ENCODE assay signal across 9 cellular contexts in the genomic region with DNA sequence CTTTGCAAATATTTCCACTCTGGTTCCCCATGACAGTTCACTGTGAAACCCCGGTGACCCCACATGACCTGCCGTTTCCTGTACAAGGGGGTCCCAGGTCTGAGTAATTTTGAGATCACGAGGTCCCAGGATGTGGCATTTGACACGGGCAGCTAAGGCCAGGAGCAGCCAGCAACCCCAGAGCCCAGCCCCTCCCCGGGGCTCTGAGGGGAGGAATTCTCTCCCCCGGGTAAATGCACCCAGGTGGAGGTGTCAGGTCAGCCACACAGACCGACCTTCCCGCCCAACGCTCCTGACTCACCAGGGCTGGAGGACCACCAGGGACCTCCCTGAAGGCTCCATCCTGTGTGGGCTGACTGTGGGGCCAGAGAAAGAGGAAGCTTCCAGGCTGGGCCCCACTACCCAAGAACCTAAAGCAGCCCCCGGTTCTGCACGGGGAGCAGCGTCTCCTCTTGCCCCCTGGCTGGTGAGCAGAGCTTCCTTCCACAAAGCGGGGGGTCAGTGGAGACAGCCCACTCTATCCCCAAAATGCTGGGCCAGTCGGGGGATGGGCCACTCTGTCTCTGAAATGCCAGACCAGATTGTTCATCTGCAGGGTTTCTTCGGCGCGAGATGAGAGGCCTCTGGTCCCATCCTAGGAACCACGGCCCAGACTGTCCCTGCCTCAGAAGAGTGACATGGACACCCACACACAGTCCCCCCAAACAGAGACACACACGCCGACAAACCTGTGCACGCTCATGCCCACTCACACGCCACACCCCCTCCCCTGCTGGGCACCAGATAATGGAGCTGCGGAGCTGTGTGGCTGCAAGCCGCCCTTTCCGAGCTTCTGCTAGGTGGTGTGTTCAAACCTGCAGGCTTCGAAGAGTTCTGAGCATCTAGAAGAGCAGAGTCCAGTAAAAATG. TPM values are rescaled to one million over a fixed set of nuclear protein-coding genes. Genes with fewer than 3 reads are reported as not detected.
DNase-seq lines count a peak whose midpoint lies in the region; ATAC-seq and TF ChIP-seq lines count a peak whose summit lies in the region.
"Had no signal": no experiment of that assay in that cellular context is flagged by ENCODE, and none has a peak within 500 bp of the region (broad histone marks: within the 10 kb centered on the region; RNA-seq: fewer than 3 reads in every experiment).

No MANE protein-coding gene starts in this region.

- no peak overlapping the region for H3K23ac ChIP-seq in mesendoderm (ENCODE audit: low read length)

- H3K18ac ChIP-seq in mesendoderm (ENCODE audit: low read length), result no peak overlapping the region

- no peak overlapping the region for H2AK5ac ChIP-seq in mesendoderm (ENCODE audit: low read length)

- H3K4ac ChIP-seq in mesendoderm (ENCODE audit: low read depth, low read length), result no peak overlapping the region

- H3K4me1 ChIP-seq in mesendoderm (ENCODE audit: control insufficient read depth, low read depth, low read length), result peaks cover 5% of the 10 kb centered on the region
- H3K4me1 ChIP-seq in ovary (ENCODE audit: insufficient read depth), result peaks cover 10% of the 10 kb centered on the region
- peaks cover 4% of the 10 kb centered on the region for H3K4me1 ChIP-seq in endodermal cell (ENCODE audit: control insufficient read depth, insufficient read depth, low read length)

- no peak overlapping the region for H2BK5ac ChIP-seq in mesendoderm (ENCODE audit: low read length)

- no peaks in the 10 kb centered on the region for H3K79me2 ChIP-seq in mesendoderm (ENCODE audit: control insufficient read depth, insufficient read depth, low read length)

- ATAC-seq in HG02610 (IDR thresholded peaks at IDR 0.05; ENCODE audit: unreplicated experiment), result peak; percentile 48
- ATAC-seq: HCT116 had no signal

- no peak for TF ChIP-seq EP300 in ovary (IDR thresholded peaks at IDR 0.05)

- H3K9ac ChIP-seq in mesendoderm (ENCODE audit: low read length), result no peak overlapping the region
- H3K9ac ChIP-seq in endodermal cell (ENCODE audit: extremely low read depth, low read length, poor library complexity, severe bottlenecking), result no peak overlapping the region

- no peaks in the 10 kb centered on the region for H3K79me1 ChIP-seq in mesendoderm (ENCODE audit: low read length)

- no peaks in the 10 kb centered on the region for H3K27me3 ChIP-seq in mesendoderm (ENCODE audit: insufficient read depth, low read length, poor library complexity)
- no peaks in the 10 kb centered on the region for H3K27me3 ChIP-seq in WERI-Rb-1 (ENCODE audit: insufficient read depth, low read depth, severe bottlenecking)
- no peaks in the 10 kb centered on the region for H3K27me3 ChIP-seq in ovary
- no peaks in the 10 kb centered on the region for H3K27me3 ChIP-seq in endodermal cell (ENCODE audit: control insufficient read depth, insufficient read depth, low read length, poor library complexity, severe bottlenecking)

- no peak overlapping the region for H2BK120ac ChIP-seq in mesendoderm (ENCODE audit: low read depth, low read length)

- H3K36me3 ChIP-seq in mesendoderm (ENCODE audit: control insufficient read depth, insufficient read depth, low read length), result no peaks in the 10 kb centered on the region
- no peaks in the 10 kb centered on the region for H3K36me3 ChIP-seq in WERI-Rb-1
- H3K36me3 ChIP-seq in ovary, result no peaks in the 10 kb centered on the region
- H3K36me3 ChIP-seq in endodermal cell (ENCODE audit: control insufficient read depth, insufficient read depth, low read length), result no peaks in the 10 kb centered on the region

- TF ChIP-seq CTCF in GM10266 (IDR thresholded peaks at IDR 0.05; ENCODE audit: control insufficient read depth, insufficient read depth, low read depth, missing control alignments), result no peak
- no peak for TF ChIP-seq CTCF in WERI-Rb-1 (IDR thresholded peaks at IDR 0.05; ENCODE audit: low read depth, low read length)
- TF ChIP-seq CTCF in glutamatergic neuron (IDR thresholded peaks at IDR 0.05; ENCODE audit: partially characterized antibody, unreplicated experiment), result no peak
- no peak for TF ChIP-seq CTCF in ovary (IDR thresholded peaks at IDR 0.05)
- TF ChIP-seq CTCF in endodermal cell (conservative IDR thresholded peaks at IDR 0.05), result no peak

- no peak for TF ChIP-seq POLR2A in ovary (IDR thresholded peaks at IDR 0.05)

- H3K4me3 ChIP-seq in mesendoderm (ENCODE audit: low read length), result no peak overlapping the region
- no peak overlapping the region for H3K4me3 ChIP-seq in WERI-Rb-1 (ENCODE audit: low read depth, low read length)
- no peak overlapping the region for H3K4me3 ChIP-seq in ovary
- no peak overlapping the region for H3K4me3 ChIP-seq in endodermal cell (ENCODE audit: low read length)

- no peak overlapping the region for H3K4me3 Mint-ChIP-seq in glutamatergic neuron (ENCODE audit: unreplicated experiment)
- no peak overlapping the region for H3K4me3 Mint-ChIP-seq in endodermal cell

- H3K27me3 Mint-ChIP-seq in glutamatergic neuron (ENCODE audit: unreplicated experiment) (peaks cover 5% of the 10 kb centered on the region), endodermal cell (ENCODE audit: insufficient read depth) (no peaks in the 10 kb centered on the region)

- H3K9me3 ChIP-seq in WERI-Rb-1 (ENCODE audit: severe bottlenecking) (no peaks in the 10 kb centered on the region), ovary (no peaks in the 10 kb centered on the region), endodermal cell (ENCODE audit: control insufficient read depth, low read length) (no peaks in the 10 kb centered on the region)

- H2BK15ac ChIP-seq in mesendoderm (replicated peaks; ENCODE audit: low read depth), result no peak overlapping the region

- DNase-seq in GM10266 (ENCODE audit: extremely low spot score) (peak; percentile 81), mesendoderm (no peak), WERI-Rb-1 (no peak), glutamatergic neuron (no peak), ovary (no peak), endodermal cell (no peak)
- peak; percentile 46 for DNase-seq in activated CD4-positive, CD25-positive, alpha-beta regulatory T cell treated with anti-CD3 and anti-CD28 coated beads, Interleukin-2, amount 50 U/mL, for 72 hours

- no peak overlapping the region for H3K4me2 ChIP-seq in mesendoderm (ENCODE audit: low read length)

- H3K36me3 Mint-ChIP-seq in glutamatergic neuron (ENCODE audit: unreplicated experiment), result no peaks in the 10 kb centered on the region
- no peaks in the 10 kb centered on the region for H3K36me3 Mint-ChIP-seq in endodermal cell (ENCODE audit: low read depth)

- H3K9me3 Mint-ChIP-seq in glutamatergic neuron (ENCODE audit: unreplicated experiment), result peaks cover 4% of the 10 kb centered on the region
- H3K9me3 Mint-ChIP-seq in endodermal cell, result no peaks in the 10 kb centered on the region

- H3K4me1 Mint-ChIP-seq in glutamatergic neuron (ENCODE audit: low read depth, unreplicated experiment), result no peaks in the 10 kb centered on the region
- peaks cover 11% of the 10 kb centered on the region for H3K4me1 Mint-ChIP-seq in endodermal cell

- H3K27ac ChIP-seq in mesendoderm (ENCODE audit: low read depth, low read length), result no peak overlapping the region
- H3K27ac ChIP-seq in WERI-Rb-1, result no peak overlapping the region
- no peak overlapping the region for H3K27ac ChIP-seq in ovary
- no peak overlapping the region for H3K27ac ChIP-seq in endodermal cell (ENCODE audit: low read depth, low read length)

- intact Hi-C loops in ovary (cut with DNase I), result loop anchor here in 2 of 4 donors (5.0 kb wide), 1 partner anchor 117 kb away; no protein-coding TSS in a partner anchor

- H4K8ac ChIP-seq in mesendoderm (ENCODE audit: low read depth, low read length), result no peak overlapping the region

- no peak overlapping the region for H4K5ac ChIP-seq in mesendoderm (ENCODE audit: low read length)

- peak overlapping the region; percentile 6 for H3K56ac ChIP-seq in mesendoderm (ENCODE audit: low read length)

- H3K27ac Mint-ChIP-seq in glutamatergic neuron (ENCODE audit: unreplicated experiment) (no peak overlapping the region), endodermal cell (no peak overlapping the region)

- no CpG with 5 or more reads among the region's 26 CpGs for WGBS in mesendoderm (ENCODE audit: extremely low coverage, insufficient coverage, low lambda C conversion rate)
- 62 to 65% (median 62%) methylated on average over 24 to 26 of the region's 26 CpGs for WGBS in ovary, 3 donors
- WGBS in endodermal cell (ENCODE audit: insufficient coverage in 1 of 2, insufficient read length in 1 of 2), 2 experiments, result 78 to 79% methylated on average over 15 to 26 of the region's 26 CpGs

RNA-seq across cellular contexts. Expression of a gene that starts 23.4 kb away (rescaled TPM):
- 1.6 TPM for polyA plus RNA-seq in mesendoderm (2013, experiment 1 of 2)
- polyA plus RNA-seq in mesendoderm (2013, experiment 2 of 2), result 1.8 TPM
- total RNA-seq in glutamatergic neuron (ENCODE audit: unreplicated experiment) (26.5 TPM), ovary (10 to 100 TPM in 1 of 7 donors, 1 to 10 TPM in 6; 3.3 to 10.9 (median 4.4) TPM), endodermal cell (1 to 10 TPM; 2.9 to 5.0 TPM)
- 1 to 10 TPM; 1.1 to 2.2 TPM for polyA plus RNA-seq in ovary
- 2.0 TPM for polyA plus RNA-seq in endodermal cell (2013, experiment 1 of 2)
- 1.7 TPM for polyA plus RNA-seq in endodermal cell (2013, experiment 2 of 2)

Comparison
In these comparisons a context has a peak if more than half of its experiments do, and no peak if none do; other contexts are left out.
1. DNase-seq: peak in GM10266 (single experiment) and activated CD4-positive, CD25-positive, alpha-beta regulatory T cell treated with anti-CD3 and anti-CD28 coated beads, Interleukin-2, amount 50 U/mL, for 72 hours (single experiment); none in mesendoderm (single experiment), WERI-Rb-1 (single experiment), glutamatergic neuron (single experiment), ovary (0 of 5) and endodermal cell (single experiment).